Comparison of ENCODE assay signal across 14 cellular contexts in the genomic region with DNA sequence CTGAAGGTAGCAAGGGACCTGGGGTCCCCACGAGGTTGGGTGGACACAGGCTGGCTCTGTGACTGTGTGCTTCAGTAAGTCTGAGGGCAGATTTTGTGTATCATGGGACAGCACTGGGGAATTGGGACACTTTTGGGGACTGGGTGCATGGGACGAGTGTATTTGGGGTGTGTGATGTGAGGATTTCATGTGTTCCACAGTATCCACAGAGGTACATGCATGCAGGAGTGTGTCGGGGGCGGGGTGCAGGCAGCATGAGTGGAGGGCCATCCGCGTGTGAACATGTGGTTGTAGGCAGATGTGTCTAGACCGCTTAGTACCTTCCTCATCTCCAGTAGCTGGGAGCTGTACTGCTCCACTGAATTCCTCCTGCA. TPM values are rescaled to one million over a fixed set of nuclear protein-coding genes. Genes with fewer than 3 reads are reported as not detected.
DNase-seq lines count a peak whose midpoint lies in the region; FAIRE-seq and TF ChIP-seq lines count a peak whose summit lies in the region.
"Had no signal": no experiment of that assay in that cellular context is flagged by ENCODE, and none has a peak within 500 bp of the region (broad histone marks: within the 10 kb centered on the region; RNA-seq: fewer than 3 reads in every experiment).

No MANE protein-coding gene starts in this region.

- no peak overlapping the region for H3K18ac ChIP-seq in H1 (ENCODE audit: extremely low read depth, low read length)
- no peak overlapping the region for H3K18ac ChIP-seq in trophoblast cell (ENCODE audit: low read length)

- H3K36me3 ChIP-seq in KMS-11 (ENCODE audit: insufficient read depth) (no peaks in the 10 kb centered on the region), H1 (ENCODE audit: control insufficient read depth in 2 of 4, insufficient read depth in 4 of 4, low read length in 3 of 4) (no peaks in the 10 kb centered on the region; a peak in 1 of 8 replicates), trophoblast cell (ENCODE audit: control insufficient read depth in 1 of 2, insufficient read depth in 2 of 2, low read length in 2 of 2) (peaks cover 9 to 11% of the 10 kb centered on the region in 2 experiments), MG63 (peaks cover 11% of the 10 kb centered on the region), OCI-LY7 (ENCODE audit: insufficient read depth, low read length) (no peaks in the 10 kb centered on the region)
- H3K36me3 ChIP-seq: thyroid gland had no signal

- intact Hi-C loops in OCI-LY7 (cut with micrococcal nuclease; ENCODE audit: unreplicated experiment): loop anchor here (1.0 to 5.0 kb wide), 2 partner anchors 44 to 289 kb away; a partner anchor contains a TSS

- peaks cover 15% of the 10 kb centered on the region for H3K4me1 ChIP-seq in KMS-11 (ENCODE audit: low read depth, poor library complexity, severe bottlenecking)
- H3K4me1 ChIP-seq in H1 (replicated peaks in 1 of 4; ENCODE audit: control insufficient read depth in 3 of 4, insufficient read depth in 4 of 4, low read length in 3 of 4): peaks cover 7 to 35% (median 15%) of the 10 kb centered on the region in 4 experiments; a peak in 6 of 7 replicates
- H3K4me1 ChIP-seq in trophoblast cell (ENCODE audit: control insufficient read depth in 1 of 2, insufficient read depth in 2 of 2, low read length in 2 of 2): peaks cover 8 to 15% of the 10 kb centered on the region in 2 experiments
- H3K4me1 ChIP-seq in OCI-LY7 (ENCODE audit: insufficient read depth, low read length, poor library complexity, severe bottlenecking): peaks cover 5% of the 10 kb centered on the region

- FAIRE-seq in H1 (lab: Jason Lieb, UNC): no peak
- FAIRE-seq: G401.6, islet of Langerhans had no signal

- no peak overlapping the region for H4K5ac ChIP-seq in H1 (ENCODE audit: insufficient read length, low read depth, low read length)

- H3K4ac ChIP-seq in H1 (replicated peaks; ENCODE audit: insufficient read length, low read depth, low read length) (no peak overlapping the region), trophoblast cell (ENCODE audit: low read depth, low read length) (no peak overlapping the region)

- H3K79me1 ChIP-seq in H1 (ENCODE audit: low read depth, low read length): no peaks in the 10 kb centered on the region
- peaks cover 20% of the 10 kb centered on the region for H3K79me1 ChIP-seq in trophoblast cell (ENCODE audit: low read length)

- no peak overlapping the region for H3K56ac ChIP-seq in H1 (replicated peaks; ENCODE audit: insufficient read length, low read depth, low read length)

- H2BK5ac ChIP-seq in H1 (ENCODE audit: low read depth, low read length): no peak overlapping the region
- no peak overlapping the region for H2BK5ac ChIP-seq in trophoblast cell (ENCODE audit: low read depth, low read length, poor library complexity)

- WGBS in H1 (ENCODE audit: extremely low coverage in 1 of 2, insufficient coverage in 1 of 2, insufficient read length in 1 of 2, insufficient replicate concordance in 2 of 2, low coverage in 1 of 2, low lambda C conversion rate in 2 of 2, missing lambda C conversion rate in 1 of 2), 2 experiments: 51% methylated on average over 7 of the region's 7 CpGs; no CpG with 5 or more reads in 1 of the 2 experiments
- WGBS in trophoblast cell (ENCODE audit: extremely low coverage, insufficient coverage, insufficient read length): no CpG with 5 or more reads among the region's 7 CpGs

- H2BK12ac ChIP-seq in H1 (ENCODE audit: low read depth, low read length) (no peak overlapping the region), trophoblast cell (ENCODE audit: low read length) (peak overlapping the region; percentile 33)

- H3K9ac ChIP-seq in KMS-11 (no peak overlapping the region), H1 (replicated peaks in 1 of 4; ENCODE audit: extremely low read depth in 1 of 4, low read depth in 3 of 4, low read length in 3 of 4) (no peak overlapping the region), trophoblast cell (ENCODE audit: low read length) (no peak overlapping the region)

- no peak overlapping the region for H2BK15ac ChIP-seq in H1 (ENCODE audit: low read length)

- DNase-seq in activated CD8-positive, alpha-beta memory T cell treated with anti-CD3 and anti-CD28 coated beads, Interleukin-2, amount 50 U/mL, for 48 hours: peak; percentile 53
- no peak for DNase-seq in activated CD8-positive, alpha-beta memory T cell treated with anti-CD3 and anti-CD28 coated beads for 24 hours
- DNase-seq in H1 (ENCODE audit: low read depth in 1 of 2, low spot score in 2 of 2) (no peak), trophoblast cell (no peak), MG63 (no peak), OCI-LY7 (ENCODE audit: low spot score) (no peak)
- no peak for DNase-seq in activated CD4-positive, alpha-beta T cell treated with anti-CD3 and anti-CD28 coated beads for 1 hour
- DNase-seq: HCEC 1CT had no signal

- no peak overlapping the region for H2BK20ac ChIP-seq in H1 (ENCODE audit: low read length)

- POLR2A ChIA-PET in H1 (lab: Charles Lee; ENCODE audit: partially characterized antibody): interaction anchor here (0.8 to 5.6 kb wide), 11 partner anchors 10 to 208 kb away, joined by 3 to 28 read pairs (median 5); a partner anchor contains a TSS
- POLR2A ChIA-PET in OCI-LY7 (lab: Charles Lee): interaction anchor here (1.8 kb wide), 1 partner anchor 18 kb away, joined by 4 read pairs; no protein-coding TSS in a partner anchor

- no peak overlapping the region for H3K27ac ChIP-seq in KMS-11
- no peak overlapping the region for H3K27ac ChIP-seq in H1 (ENCODE audit: low read depth, low read length)
- no peak overlapping the region for H3K27ac ChIP-seq in trophoblast cell (ENCODE audit: low read depth, low read length)
- H3K27ac ChIP-seq in OCI-LY7 (ENCODE audit: low read depth, low read length, poor library complexity, severe bottlenecking): no peak overlapping the region
- H3K27ac ChIP-seq: thyroid gland had no signal

- H4K20me1 ChIP-seq in KMS-11 (ENCODE audit: insufficient read depth) (no peaks in the 10 kb centered on the region), H1 (replicated peaks in 1 of 2; ENCODE audit: control insufficient read depth in 1 of 2, insufficient read depth in 2 of 2, low read length in 2 of 2) (peaks cover 2 to 15% of the 10 kb centered on the region in 2 experiments), OCI-LY7 (ENCODE audit: insufficient read depth, low read length) (no peaks in the 10 kb centered on the region)

- H3K79me2 ChIP-seq in KMS-11 (ENCODE audit: insufficient read depth, low read depth): no peaks in the 10 kb centered on the region
- H3K79me2 ChIP-seq in H1 (ENCODE audit: control insufficient read depth in 1 of 2, insufficient read depth in 2 of 2, low read length in 2 of 2): no peaks in the 10 kb centered on the region
- H3K79me2 ChIP-seq in trophoblast cell (ENCODE audit: control insufficient read depth, insufficient read depth, low read length, poor library complexity): peaks cover 13% of the 10 kb centered on the region
- H3K79me2 ChIP-seq in OCI-LY7 (ENCODE audit: insufficient read depth, low read depth, low read length): no peaks in the 10 kb centered on the region

- TF ChIP-seq RAD21 in H1 (IDR thresholded peaks at IDR 0.05 in 1 of 2, conservative IDR thresholded peaks at IDR 0.05 in 1 of 2; ENCODE audit: low read depth in 2 of 2, low read length in 2 of 2): no peak

- H2BK120ac ChIP-seq in H1 (replicated peaks; ENCODE audit: low read depth, low read length): no peak overlapping the region
- peak overlapping the region; percentile 9 for H2BK120ac ChIP-seq in trophoblast cell (ENCODE audit: insufficient read depth, low read length, poor library complexity)

- H3K14ac ChIP-seq in H1 (ENCODE audit: insufficient read length) (no peak overlapping the region), trophoblast cell (ENCODE audit: low read length) (no peak overlapping the region)

- H3K4me2 ChIP-seq in KMS-11: peak overlapping the region; percentile 75; the same call in 1 of the 2 replicates
- peak overlapping the region in 1 of 2 experiments; percentile 96; a peak in 1 of 4 replicates for H3K4me2 ChIP-seq in H1 (ENCODE audit: insufficient read depth in 1 of 2, low read depth in 2 of 2, low read length in 2 of 2)
- H3K4me2 ChIP-seq in trophoblast cell (ENCODE audit: low read length): peak overlapping the region; percentile 97
- no peak overlapping the region for H3K4me2 ChIP-seq in OCI-LY7 (ENCODE audit: low read length)

- H3K23me2 ChIP-seq in H1 (ENCODE audit: low read depth, low read length): peaks cover 18% of the 10 kb centered on the region; the same call in 1 of the 2 replicates

- no TSS peak for BruUV-seq in OCI-LY7 (replicated peaks; lab: Mats Ljungman, UMichigan)

- no peak overlapping the region for H3K23ac ChIP-seq in H1 (ENCODE audit: insufficient read length)
- H3K23ac ChIP-seq in trophoblast cell (ENCODE audit: low read length): no peak overlapping the region

- H3K27me3 ChIP-seq in KMS-11 (ENCODE audit: insufficient read depth, low read depth) (peaks cover 82% of the 10 kb centered on the region), H1 (replicated peaks in 1 of 4; ENCODE audit: control insufficient read depth in 3 of 4, extremely low read depth in 1 of 4, insufficient read depth in 3 of 4, low read length in 3 of 4) (peaks cover 50 to 76% (median 69%) of the 10 kb centered on the region in 4 experiments), trophoblast cell (ENCODE audit: insufficient read depth, low read length) (no peaks in the 10 kb centered on the region), MG63 (peaks cover 22% of the 10 kb centered on the region)
- H3K27me3 ChIP-seq: thyroid gland had no signal

- no peak for TF ChIP-seq EP300 in H1 (IDR thresholded peaks at IDR 0.05; ENCODE audit: borderline replicate concordance in 1 of 2, low read depth in 2 of 2, low read length in 2 of 2)

- CTCF ChIA-PET in H1 (lab: Charles Lee; ENCODE audit: partially characterized antibody) (interaction anchor here (0.8 to 18.5 kb wide), 33 partner anchors 8 to 564 kb away, joined by 3 to 547 read pairs (median 13); a partner anchor contains a TSS), OCI-LY7 (lab: Charles Lee; ENCODE audit: unreplicated experiment) (interaction anchor here (1.4 kb wide), 1 partner anchor 43 kb away, joined by 5 read pairs; no protein-coding TSS in a partner anchor)

- H3K9me2 ChIP-seq in OCI-LY7 (ENCODE audit: insufficient read depth, low read length): no peaks in the 10 kb centered on the region

- TF ChIP-seq CTCF in KMS-11 (conservative IDR thresholded peaks at IDR 0.05; ENCODE audit: low read depth, low read length) (no peak), H1 (IDR thresholded peaks at IDR 0.05; ENCODE audit: control extremely low read depth in 1 of 3, insufficient read depth in 1 of 3, low read depth in 1 of 3, low read length in 3 of 3) (no peak), OCI-LY7 (conservative IDR thresholded peaks at IDR 0.05; ENCODE audit: low read length) (no peak)

- H2AFZ ChIP-seq in KMS-11 (ENCODE audit: low read depth) (no peak overlapping the region), H1 (ENCODE audit: low read length) (no peak overlapping the region), trophoblast cell (ENCODE audit: insufficient read depth, low read length, poor library complexity) (no peak overlapping the region), OCI-LY7 (ENCODE audit: low read length) (no peak overlapping the region)

- H3K4me3 ChIP-seq in KMS-11 (IDR thresholded peaks at IDR 0.05; ENCODE audit: insufficient read depth, low read depth, low read length) (no peak overlapping the region), H1 (ENCODE audit: extremely low read depth in 1 of 4, insufficient read depth in 2 of 4, low read depth in 3 of 4, low read length in 4 of 4) (no peak overlapping the region), trophoblast cell (ENCODE audit: low read depth, low read length) (no peak overlapping the region), MG63 (no peak overlapping the region), OCI-LY7 (ENCODE audit: low read depth, low read length, poor library complexity, severe bottlenecking) (no peak overlapping the region)

- no peak overlapping the region for H4K12ac ChIP-seq in trophoblast cell (ENCODE audit: low read depth, low read length)

- TF ChIP-seq POLR2A in H1 (IDR thresholded peaks at IDR 0.05; ENCODE audit: control extremely low read depth in 1 of 2, low read depth in 2 of 2, low read length in 2 of 2): no peak

- no peak overlapping the region for H4K91ac ChIP-seq in H1 (replicated peaks; ENCODE audit: insufficient read length, low read length)
- H4K91ac ChIP-seq in trophoblast cell (ENCODE audit: low read depth, low read length): no peak overlapping the region

- H3K9me3 ChIP-seq in H1 (ENCODE audit: insufficient read depth in 2 of 2, low read depth in 1 of 2, low read length in 1 of 2) (peaks cover 0 to 5% of the 10 kb centered on the region in 2 experiments; a peak in 1 of 4 replicates), trophoblast cell (ENCODE audit: insufficient read depth, low read depth, low read length) (peaks cover 2% of the 10 kb centered on the region), MG63 (no peaks in the 10 kb centered on the region), OCI-LY7 (ENCODE audit: low read length) (no peaks in the 10 kb centered on the region)
- H3K9me3 ChIP-seq: thyroid gland had no signal

- no peak overlapping the region for H4K8ac ChIP-seq in H1 (ENCODE audit: extremely low read depth, insufficient read depth, low read length)
- H4K8ac ChIP-seq in trophoblast cell (ENCODE audit: low read depth, low read length): no peak overlapping the region

- no peak overlapping the region for H2AK5ac ChIP-seq in H1 (ENCODE audit: low read depth, low read length)
- peak overlapping the region; percentile 42 for H2AK5ac ChIP-seq in trophoblast cell (ENCODE audit: low read length)

RNA-seq across cellular contexts. Expression of a gene that starts 1.1 kb away (rescaled TPM):
- total RNA-seq in H1 (2021; fragmentation: NEBNext Ultra II Directional; extraction: Animal tissue kit (Norgen Biotek cat#: 25700)): 0.15 TPM in 1 of 2 replicates, not detected in the other
- 0.06 and 0.20 TPM in 2 replicates for polyA plus RNA-seq in H1 (2011; rRNA removed)
- polyA plus RNA-seq in H1 (2011; cell fraction: cytosol; rRNA removed): 0.12 TPM
- polyA plus RNA-seq in H1 (2011; cell fraction: nucleus; rRNA removed): 0.29 TPM
- polyA plus RNA-seq in H1 (2012, experiment 1 of 2): 0.15 to 0.25 TPM (median 0.25 TPM) in 3 of 4 replicates, not detected in the other
- polyA plus RNA-seq in H1 (2012, experiment 2 of 2): 0.35 TPM
- 0.12 TPM for polyA plus RNA-seq in H1 (2013, experiment 1 of 2)
- 0.17 TPM for polyA plus RNA-seq in H1 (2013, experiment 2 of 2)
- polyA minus RNA-seq in H1 (2011; rRNA and poly(A)+ RNA removed): 0.09 and 0.10 TPM in 2 replicates
- polyA minus RNA-seq in H1 (2011; cell fraction: cytosol; rRNA and poly(A)+ RNA removed): not detected
- polyA minus RNA-seq in H1 (2011; cell fraction: nucleus; rRNA and poly(A)+ RNA removed): 1.3 TPM
- polyA plus RNA-seq in trophoblast cell (2013): 113 and 120 TPM in 2 replicates
- total RNA-seq in MG63 (2014; rRNA removed; shearing (Covaris generic); ENCODE audit: low replicate concordance): 2.5 and 5.3 TPM in 2 replicates
- total RNA-seq in OCI-LY7 (2014; rRNA removed; shearing (Covaris generic)): not detected in 2 replicates
- not detected in 2 replicates for total RNA-seq in OCI-LY7 (2022)
- total RNA-seq: osteocyte, skeletal muscle tissue had no signal

RNA-seq across cellular contexts. Expression of a gene that starts 27.1 kb away (rescaled TPM):
- 0.80 and 0.88 TPM in 2 replicates for total RNA-seq in H1 (2021; fragmentation: NEBNext Ultra II Directional; extraction: Animal tissue kit (Norgen Biotek cat#: 25700))
- 0.67 and 1.5 TPM in 2 replicates for polyA plus RNA-seq in H1 (2011; rRNA removed)
- 0.94 TPM for polyA plus RNA-seq in H1 (2011; cell fraction: cytosol; rRNA removed)
- polyA plus RNA-seq in H1 (2011; cell fraction: nucleus; rRNA removed): 5.0 TPM
- 0.64 to 1.2 TPM (median 0.93 TPM) in 4 replicates for polyA plus RNA-seq in H1 (2012, experiment 1 of 2)
- polyA plus RNA-seq in H1 (2012, experiment 2 of 2): 0.84 TPM
- polyA plus RNA-seq in H1 (2013, experiment 1 of 2): 0.97 TPM
- 0.87 TPM for polyA plus RNA-seq in H1 (2013, experiment 2 of 2)
- polyA minus RNA-seq in H1 (2011; rRNA and poly(A)+ RNA removed): 0.39 and 0.73 TPM in 2 replicates
- 0.88 TPM for polyA minus RNA-seq in H1 (2011; cell fraction: cytosol; rRNA and poly(A)+ RNA removed)
- polyA minus RNA-seq in H1 (2011; cell fraction: nucleus; rRNA and poly(A)+ RNA removed): 2.2 TPM
- polyA plus RNA-seq in trophoblast cell (2013): 11.8 and 12.7 TPM in 2 replicates
- 6.1 and 8.6 TPM in 2 replicates for total RNA-seq in MG63 (2014; rRNA removed; shearing (Covaris generic); ENCODE audit: low replicate concordance)
- total RNA-seq in OCI-LY7 (2014; rRNA removed; shearing (Covaris generic)): 0.28 and 0.47 TPM in 2 replicates
- total RNA-seq in OCI-LY7 (2022): 0.27 and 1.3 TPM in 2 replicates
- total RNA-seq: osteocyte, skeletal muscle tissue had no signal

RNA-seq across cellular contexts. Expression of a gene that starts 59.8 kb away (rescaled TPM):
- 21.7 and 24.2 TPM in 2 replicates for total RNA-seq in H1 (2021; fragmentation: NEBNext Ultra II Directional; extraction: Animal tissue kit (Norgen Biotek cat#: 25700))
- polyA plus RNA-seq in H1 (2011; rRNA removed): 24.0 and 34.4 TPM in 2 replicates
- polyA plus RNA-seq in H1 (2011; cell fraction: cytosol; rRNA removed): 23.6 TPM
- 46.6 TPM for polyA plus RNA-seq in H1 (2011; cell fraction: nucleus; rRNA removed)
- 22.1 to 30.6 TPM (median 25.9 TPM) in 4 replicates for polyA plus RNA-seq in H1 (2012, experiment 1 of 2)
- 18.4 TPM for polyA plus RNA-seq in H1 (2012, experiment 2 of 2)
- 35.2 TPM for polyA plus RNA-seq in H1 (2013, experiment 1 of 2)
- 29.2 TPM for polyA plus RNA-seq in H1 (2013, experiment 2 of 2)
- polyA minus RNA-seq in H1 (2011; rRNA and poly(A)+ RNA removed): 24.6 and 29.1 TPM in 2 replicates
- polyA minus RNA-seq in H1 (2011; cell fraction: cytosol; rRNA and poly(A)+ RNA removed): 32.7 TPM
- 31.4 TPM for polyA minus RNA-seq in H1 (2011; cell fraction: nucleus; rRNA and poly(A)+ RNA removed)
- 63.3 and 65.7 TPM in 2 replicates for polyA plus RNA-seq in trophoblast cell (2013)
- 162 and 248 TPM in 2 replicates for total RNA-seq in MG63 (2014; rRNA removed; shearing (Covaris generic); ENCODE audit: low replicate concordance)
- total RNA-seq in OCI-LY7 (2014; rRNA removed; shearing (Covaris generic)): 23.2 and 30.7 TPM in 2 replicates
- total RNA-seq in OCI-LY7 (2022): 15.2 and 15.6 TPM in 2 replicates
